In the genomic region with DNA sequence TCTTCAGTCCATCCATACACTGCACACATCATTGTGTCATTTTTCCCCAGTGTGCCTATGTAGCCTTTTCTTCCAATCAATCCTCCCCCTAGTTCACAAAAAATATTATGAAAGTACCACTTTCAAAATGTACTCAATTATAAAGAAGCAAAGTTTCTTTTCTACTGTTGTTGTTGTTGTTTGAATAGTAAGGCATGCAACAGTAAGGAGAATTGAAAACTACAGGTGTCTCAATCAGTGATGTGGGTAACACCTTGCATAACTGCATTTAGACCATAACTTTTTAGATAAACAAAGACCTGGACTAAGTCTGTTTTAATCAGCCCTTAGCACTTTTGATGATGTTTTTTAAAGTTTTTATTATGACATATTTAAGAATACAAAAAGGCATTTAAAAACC, we compare ENCODE assay signal across 32 cellular contexts.
"Had no signal": no experiment of that assay in that cellular context is flagged by ENCODE, and none has a peak within 500 bp of the region (broad histone marks: within the 10 kb centered on the region; RNA-seq: fewer than 3 reads in every experiment).

No MANE protein-coding gene starts in this region.

- DNase-seq: Kasumi-1, MG63, NCI-H1048, NCI-H1092 treated with DMSO at 0.1 percent for 48 hours, NCI-H1105 treated with DMSO at 0.1 percent for 48 hours, NCI-H1417, NCI-H1436, NCI-H146, NCI-H1694, NCI-H187, NCI-H1930, NCI-H2029 treated with DMSO at 0.1 percent for 48 hours, NCI-H2081 treated with DMSO at 0.1 percent for 48 hours, NCI-H2107, NCI-H2171, NCI-H226, NCI-H446 treated with DMSO at 0.1 percent for 48 hours, NCI-H510A, NCI-H524, NCI-H69, NCI-H748 treated with DMSO at 0.1 percent for 48 hours, NCI-H82, PC-9, SHP77, SIG-M5, SJCRH30, T-cell had no signal

- H3K4me1 ChIP-seq: SJCRH30 had no signal

- H3K27ac Mint-ChIP-seq: T-cell had no signal

- H3K9me3 ChIP-seq: MG63, SJCRH30 had no signal

- H3K4me3 ChIP-seq: MG63, PC-9, SJCRH30, SK-N-MC had no signal

- H3K4me3 Mint-ChIP-seq: T-cell had no signal

- H3K4me2 ChIP-seq: PC-9 had no signal

- H2AFZ ChIP-seq: PC-9 had no signal

- H3K27me3 ChIP-seq: MG63, SJCRH30 had no signal

- H3K36me3 ChIP-seq: MG63, SJCRH30 had no signal

- H3K27me3 Mint-ChIP-seq: T-cell had no signal

- ATAC-seq: Panc1, Right ventricle myocardium inferior, SK-N-SH treated with all-trans-retinoic acid at 6 μM for 48 hours, T-cell had no signal

- H3K9me3 Mint-ChIP-seq: T-cell had no signal

- H3K27ac ChIP-seq: PC-9, RWPE1, SJCRH30, SK-N-MC had no signal
